In genomic region chr7:11589251-11589650, GRCh38 we compare ENCODE assay signal across 10 cellular contexts.
"Had no signal": no experiment of that assay in that cellular context is flagged by ENCODE, and none has a peak within 500 bp of the region (broad histone marks: within the 10 kb centered on the region; RNA-seq: fewer than 3 reads in every experiment).

No MANE protein-coding gene starts in this region.

- ATAC-seq: HCT116, HepG2 had no signal

- FAIRE-seq: H1, H54, HepG2 had no signal

- H3K27ac Mint-ChIP-seq: HFFc6, IgD-negative memory B cell had no signal

- H3K4me3 Mint-ChIP-seq: HFFc6, IgD-negative memory B cell had no signal

- DNase-seq: GM23248, HFFc6, KBM-7 had no signal

- H3K4me3 ChIP-seq: GM23248, HAP-1 had no signal

- H3K27ac ChIP-seq: GM23248, HL-60 had no signal

- H3K36me3 ChIP-seq: HAP-1 had no signal

- H3K27me3 Mint-ChIP-seq: IgD-negative memory B cell had no signal

- H2AFZ ChIP-seq: GM23248 had no signal

- H3K9me3 Mint-ChIP-seq: IgD-negative memory B cell had no signal

- H3K9me3 ChIP-seq: HAP-1 had no signal

- H3K36me3 Mint-ChIP-seq: IgD-negative memory B cell had no signal

- H3K4me1 Mint-ChIP-seq: IgD-negative memory B cell had no signal
